18 cellular contexts compared by ENCODE assay signal in genomic region chr19:1150333-1151036, GRCh38. TPM values are rescaled to one million over a fixed set of nuclear protein-coding genes. Genes with fewer than 3 reads are reported as not detected.
DNase-seq lines count a peak whose midpoint lies in the region; ATAC-seq, FAIRE-seq and TF ChIP-seq lines count a peak whose summit lies in the region.
"Had no signal": no experiment of that assay in that cellular context is flagged by ENCODE, and none has a peak within 500 bp of the region (broad histone marks: within the 10 kb centered on the region; RNA-seq: fewer than 3 reads in every experiment).

No MANE protein-coding gene starts in this region.

- no peak overlapping the region for H3K9ac ChIP-seq in HepG2 (ENCODE audit: insufficient read depth, low read depth, low read length)
- peak overlapping the region in 1 of 5 donors; percentile 52 for H3K9ac ChIP-seq in subcutaneous abdominal adipose tissue (ENCODE audit: low read length in 5 of 5)

- BruUV-seq in HepG2 (replicated peaks; lab: Mats Ljungman, UMichigan): no TSS peak

- no peaks in the 10 kb centered on the region for H3K9me3 Mint-ChIP-seq in stimulated activated naive CD8-positive, alpha-beta T cell treated with anti-CD3 and anti-CD28 coated beads, Interleukin-15, amount 100 ng/mL, for 72 hours
- H3K9me3 Mint-ChIP-seq in activated T-helper 1 cell treated with anti-CD3 and anti-CD28 coated beads, Interleukin-12 subunit alpha, Interleukin-12 subunit beta, Interleukin-2, Interleukin-4 antibody, amounts not matched to agents 30 ng/mL and 10 ng/mL and 1 ng/mL, durations not matched to agents 14 hours and 24 hours and 36 hours: no peaks in the 10 kb centered on the region

- POLR2A ChIA-PET in HepG2 (lab: Yijun Ruan, JAX): no interaction called here

- TF ChIP-seq CTCF in HepG2 (CRISPR knock-in tag; IDR thresholded peaks at IDR 0.05): no peak

- H4K20me1 ChIP-seq in HepG2 (ENCODE audit: insufficient read depth, low read length): peaks cover 3% of the 10 kb centered on the region; the same call in 1 of the 2 replicates

- intact Hi-C loops in HepG2 (cut with micrococcal nuclease; ENCODE audit: unreplicated experiment): no loop called here
- intact Hi-C loops in activated T-helper 1 cell treated with anti-CD3 and anti-CD28 coated beads, Interleukin-12 subunit alpha, Interleukin-12 subunit beta, Interleukin-2, Interleukin-4 antibody, amounts not matched to agents 30 ng/mL and 10 ng/mL and 1 ng/mL, durations not matched to agents 14 hours and 24 hours and 36 hours (cut with micrococcal nuclease): no loop called here

- DNase-seq in stimulated activated naive CD8-positive, alpha-beta T cell treated with anti-CD3 and anti-CD28 coated beads, Interleukin-15, amount 100 ng/mL, for 72 hours: no peak
- DNase-seq in stimulated activated naive CD8-positive, alpha-beta T cell treated with anti-CD3 and anti-CD28 coated beads, Interleukin-15, Interleukin-2, amounts not matched to agents 100 U/mL and 50 U/mL, for 24 hours: no peak
- no peak for DNase-seq in HepG2 (ENCODE audit: low spot score)
- DNase-seq in SIG-M5 treated with dmso at 0.1 percent for 504 hours (lab: John Stamatoyannopoulos, UW; ENCODE audit: unreplicated experiment): no peak
- DNase-seq in activated naive CD4-positive, alpha-beta T cell (lab: John Stamatoyannopoulos, UW): no peak
- DNase-seq in epidermal melanocyte (ENCODE audit: insufficient read length, low spot score): no peak
- no peak for DNase-seq in activated T-helper 1 cell treated with anti-CD3 and anti-CD28 coated beads, Interleukin-12 subunit alpha, Interleukin-12 subunit beta, Interleukin-2, Interleukin-4 antibody, amounts not matched to agents 30 ng/mL and 10 ng/mL and 1 ng/mL, durations not matched to agents 14 hours and 24 hours and 36 hours (ENCODE audit: low spot score)
- DNase-seq: DMS79, GM23248, KG1, NCI-H1048, NCI-H146, NCI-H226, NCI-H526 treated with DMSO at 0.1 percent for 48 hours had no signal

- no peak overlapping the region for H3K27ac ChIP-seq in HepG2 (ENCODE audit: extremely low read length, insufficient read depth, low read length)
- H3K27ac ChIP-seq in subcutaneous abdominal adipose tissue (ENCODE audit: low read depth, low read length): peak overlapping the region; percentile 76
- H3K27ac ChIP-seq: GM23248, HL-60 had no signal

- no peak overlapping the region for H3K4me3 Mint-ChIP-seq in stimulated activated naive CD8-positive, alpha-beta T cell treated with anti-CD3 and anti-CD28 coated beads, Interleukin-15, amount 100 ng/mL, for 72 hours
- H3K4me3 Mint-ChIP-seq in activated T-helper 1 cell treated with anti-CD3 and anti-CD28 coated beads, Interleukin-12 subunit alpha, Interleukin-12 subunit beta, Interleukin-2, Interleukin-4 antibody, amounts not matched to agents 30 ng/mL and 10 ng/mL and 1 ng/mL, durations not matched to agents 14 hours and 24 hours and 36 hours: no peak overlapping the region

- no peak for TF ChIP-seq RAD21 in HepG2 (CRISPR knock-in tag; IDR thresholded peaks at IDR 0.05)

- H3K4me3 ChIP-seq in HepG2 (replicated peaks in 1 of 3; ENCODE audit: insufficient read depth in 1 of 3, low read depth in 2 of 3, low read length in 3 of 3): no peak overlapping the region
- peak overlapping the region in 2 of 5 donors; percentile 17 to 22 for H3K4me3 ChIP-seq in subcutaneous abdominal adipose tissue (ENCODE audit: low read depth in 1 of 5, low read length in 5 of 5)
- H3K4me3 ChIP-seq: GM23248 had no signal

- WGBS in HepG2 (ENCODE audit: low lambda C conversion rate): 95% methylated on average over 6 of the region's 33 CpGs

- peaks cover 8% of the 10 kb centered on the region for H3K4me1 Mint-ChIP-seq in stimulated activated naive CD8-positive, alpha-beta T cell treated with anti-CD3 and anti-CD28 coated beads, Interleukin-15, amount 100 ng/mL, for 72 hours
- no peaks in the 10 kb centered on the region for H3K4me1 Mint-ChIP-seq in activated T-helper 1 cell treated with anti-CD3 and anti-CD28 coated beads, Interleukin-12 subunit alpha, Interleukin-12 subunit beta, Interleukin-2, Interleukin-4 antibody, amounts not matched to agents 30 ng/mL and 10 ng/mL and 1 ng/mL, durations not matched to agents 14 hours and 24 hours and 36 hours (ENCODE audit: low read depth)

- ATAC-seq in stimulated activated naive CD8-positive, alpha-beta T cell treated with anti-CD3 and anti-CD28 coated beads, Interleukin-15, amount 100 ng/mL, for 72 hours: peak; percentile 4
- no peak for ATAC-seq in stimulated activated naive CD8-positive, alpha-beta T cell treated with anti-CD3 and anti-CD28 coated beads, Interleukin-15, Interleukin-2, amounts not matched to agents 100 U/mL and 50 U/mL, for 24 hours
- ATAC-seq in HepG2: no peak

- H3K4me2 ChIP-seq in HepG2 (ENCODE audit: low read depth, low read length): no peak overlapping the region

- peaks cover 6% of the 10 kb centered on the region for H3K79me2 ChIP-seq in HepG2 (ENCODE audit: insufficient read depth, low read length)

- in situ Hi-C loops in HepG2 (cut with HindIII; ENCODE audit: extremely low pct_ligation_motif_present, low pct_unique_long_range_greater_than_20kb): loop anchor here (5.0 kb wide), 1 partner anchor 33 kb away; no protein-coding TSS in a partner anchor

- no peaks in the 10 kb centered on the region for H3K9me3 ChIP-seq in HepG2 (ENCODE audit: low read length)
- no peaks in the 10 kb centered on the region for H3K9me3 ChIP-seq in subcutaneous abdominal adipose tissue (ENCODE audit: control insufficient read depth in 5 of 5, low read length in 5 of 5)

- H2AFZ ChIP-seq in HepG2 (ENCODE audit: low read length): no peak overlapping the region
- H2AFZ ChIP-seq: GM23248 had no signal

- no peaks in the 10 kb centered on the region for H3K27me3 Mint-ChIP-seq in stimulated activated naive CD8-positive, alpha-beta T cell treated with anti-CD3 and anti-CD28 coated beads, Interleukin-15, amount 100 ng/mL, for 72 hours
- H3K27me3 Mint-ChIP-seq in activated T-helper 1 cell treated with anti-CD3 and anti-CD28 coated beads, Interleukin-12 subunit alpha, Interleukin-12 subunit beta, Interleukin-2, Interleukin-4 antibody, amounts not matched to agents 30 ng/mL and 10 ng/mL and 1 ng/mL, durations not matched to agents 14 hours and 24 hours and 36 hours (ENCODE audit: insufficient read depth): no peaks in the 10 kb centered on the region

- H3K36me3 Mint-ChIP-seq in activated T-helper 1 cell treated with anti-CD3 and anti-CD28 coated beads, Interleukin-12 subunit alpha, Interleukin-12 subunit beta, Interleukin-2, Interleukin-4 antibody, amounts not matched to agents 30 ng/mL and 10 ng/mL and 1 ng/mL, durations not matched to agents 14 hours and 24 hours and 36 hours (ENCODE audit: low read depth): peaks cover 8% of the 10 kb centered on the region

- CTCF ChIA-PET in HepG2 (lab: Yijun Ruan, JAX; ENCODE audit: low intra/inter-chr PET ratio, low total read pairs): no interaction called here

- no peak for TF ChIP-seq EP300 in HepG2 (IDR thresholded peaks at IDR 0.05; ENCODE audit: low read depth in 2 of 2, low read length in 2 of 2)
- no peak for TF ChIP-seq EP300 in HepG2 (CRISPR knock-in tag; IDR thresholded peaks at IDR 0.05; ENCODE audit: borderline replicate concordance)

- no peaks in the 10 kb centered on the region; a peak in 1 of 5 replicates for H3K27me3 ChIP-seq in HepG2 (ENCODE audit: control insufficient read depth in 1 of 2, insufficient read depth in 2 of 2, low read length in 2 of 2)
- H3K27me3 ChIP-seq in subcutaneous abdominal adipose tissue (ENCODE audit: control insufficient read depth in 5 of 5, insufficient read depth in 4 of 5, low read length in 5 of 5): no peaks in the 10 kb centered on the region

- no peak overlapping the region for H3K27ac Mint-ChIP-seq in stimulated activated naive CD8-positive, alpha-beta T cell treated with anti-CD3 and anti-CD28 coated beads, Interleukin-15, amount 100 ng/mL, for 72 hours
- no peak overlapping the region for H3K27ac Mint-ChIP-seq in activated T-helper 1 cell treated with anti-CD3 and anti-CD28 coated beads, Interleukin-12 subunit alpha, Interleukin-12 subunit beta, Interleukin-2, Interleukin-4 antibody, amounts not matched to agents 30 ng/mL and 10 ng/mL and 1 ng/mL, durations not matched to agents 14 hours and 24 hours and 36 hours

- FAIRE-seq in HepG2 (lab: Jason Lieb, UNC): no peak
- FAIRE-seq: A204.1, GM12891 had no signal

- TF ChIP-seq POLR2A in HepG2 (IDR thresholded peaks at IDR 0.05; ENCODE audit: insufficient read depth in 1 of 2, low read depth in 2 of 2, low read length in 2 of 2): no peak

- H3K4me1 ChIP-seq in HepG2 (ENCODE audit: insufficient read depth, low read length): peaks cover 11% of the 10 kb centered on the region
- H3K4me1 ChIP-seq in subcutaneous abdominal adipose tissue (ENCODE audit: control insufficient read depth in 5 of 5, insufficient read depth in 5 of 5, low read length in 5 of 5): peaks cover 5 to 52% (median 49%) of the 10 kb centered on the region in 5 donors

- H3K36me3 ChIP-seq in HepG2 (replicated peaks in 1 of 2; ENCODE audit: control insufficient read depth in 1 of 2, insufficient read depth in 2 of 2, low read length in 2 of 2) (peaks cover 10 to 14% of the 10 kb centered on the region in 2 experiments; a peak in 4 of 5 replicates), subcutaneous abdominal adipose tissue (ENCODE audit: control insufficient read depth in 5 of 5, insufficient read depth in 5 of 5, low read length in 5 of 5) (peaks cover 0 to 46% (median 20%) of the 10 kb centered on the region in 5 donors)

RNA-seq across cellular contexts. Expression of gene SBNO2, which starts 23.6 kb away (rescaled TPM):
- total RNA-seq in HepG2 (2016; rRNA removed; fragmentation: Illumina TruSeq; extraction: Trizol): 5.8 and 10.4 TPM in 2 replicates
- total RNA-seq in HepG2 (2016; cell fraction: cytosol; rRNA removed; fragmentation: Illumina TruSeq; extraction: Trizol; ENCODE audit: low read depth): 3.3 and 3.8 TPM in 2 replicates
- 6.5 and 12.4 TPM in 2 replicates for total RNA-seq in HepG2 (2016; cell fraction: insoluble cytoplasmic fraction; rRNA removed; fragmentation: Illumina TruSeq; extraction: Trizol)
- 7.7 and 8.1 TPM in 2 replicates for total RNA-seq in HepG2 (2016; cell fraction: membrane; rRNA removed; fragmentation: Illumina TruSeq; extraction: Trizol)
- 10.4 and 12.1 TPM in 2 replicates for total RNA-seq in HepG2 (2016; cell fraction: nucleus; rRNA removed; fragmentation: Illumina TruSeq; extraction: Trizol)
- 8.6 and 10.8 TPM in 2 replicates for polyA plus RNA-seq in HepG2 (2011; rRNA removed)
- 4.1 and 8.0 TPM in 2 replicates for polyA plus RNA-seq in HepG2 (2011; cell fraction: cytosol; rRNA removed)
- 53.6 and 82.3 TPM in 2 replicates for polyA plus RNA-seq in HepG2 (2011; cell fraction: nucleus; rRNA removed)
- 10.8 and 11.3 TPM in 2 replicates for polyA plus RNA-seq in HepG2 (2012)
- polyA plus RNA-seq in HepG2 (2016; cell fraction: cytosol; fragmentation: Illumina TruSeq; extraction: Trizol; ENCODE audit: low read depth): 1.0 and 1.1 TPM in 2 replicates
- polyA plus RNA-seq in HepG2 (2016; cell fraction: insoluble cytoplasmic fraction; fragmentation: Illumina TruSeq; extraction: Trizol; ENCODE audit: low read depth): 6.7 and 7.7 TPM in 2 replicates
- polyA plus RNA-seq in HepG2 (2016; cell fraction: membrane; fragmentation: Illumina TruSeq; extraction: Trizol; ENCODE audit: low read depth): 2.8 and 3.4 TPM in 2 replicates
- 33.1 and 36.3 TPM in 2 replicates for polyA plus RNA-seq in HepG2 (2016; cell fraction: nucleus; fragmentation: Illumina TruSeq; extraction: Trizol; ENCODE audit: insufficient read depth, low read depth)
- polyA minus RNA-seq in HepG2 (2011; rRNA and poly(A)+ RNA removed; ENCODE audit: low replicate concordance): 21.5 and 30.2 TPM in 2 replicates
- polyA minus RNA-seq in HepG2 (2011; cell fraction: cytosol; rRNA and poly(A)+ RNA removed): 9.8 and 12.0 TPM in 2 replicates
- polyA minus RNA-seq in HepG2 (2011; cell fraction: nucleus; rRNA and poly(A)+ RNA removed): 13.0 and 13.4 TPM in 2 replicates
- 95.5 and 96.9 TPM in 2 replicates for total RNA-seq in activated T-helper 1 cell treated with anti-CD3 and anti-CD28 coated beads, Interleukin-12 subunit alpha, Interleukin-12 subunit beta, Interleukin-2, Interleukin-4 antibody, amounts not matched to agents 30 ng/mL and 10 ng/mL and 1 ng/mL, durations not matched to agents 14 hours and 24 hours and 36 hours

RNA-seq across cellular contexts. Expression of gene GPX4, which starts 46.7 kb away (rescaled TPM):
- 426 and 535 TPM in 2 replicates for total RNA-seq in HepG2 (2016; rRNA removed; fragmentation: Illumina TruSeq; extraction: Trizol)
- 2,785 and 3,522 TPM in 2 replicates for total RNA-seq in HepG2 (2016; cell fraction: cytosol; rRNA removed; fragmentation: Illumina TruSeq; extraction: Trizol; ENCODE audit: low read depth)
- total RNA-seq in HepG2 (2016; cell fraction: insoluble cytoplasmic fraction; rRNA removed; fragmentation: Illumina TruSeq; extraction: Trizol): 340 and 561 TPM in 2 replicates
- total RNA-seq in HepG2 (2016; cell fraction: membrane; rRNA removed; fragmentation: Illumina TruSeq; extraction: Trizol): 1,902 and 2,313 TPM in 2 replicates
- total RNA-seq in HepG2 (2016; cell fraction: nucleus; rRNA removed; fragmentation: Illumina TruSeq; extraction: Trizol): 168 and 177 TPM in 2 replicates
- 613 and 728 TPM in 2 replicates for polyA plus RNA-seq in HepG2 (2011; rRNA removed)
- 837 and 1,257 TPM in 2 replicates for polyA plus RNA-seq in HepG2 (2011; cell fraction: cytosol; rRNA removed)
- polyA plus RNA-seq in HepG2 (2011; cell fraction: nucleus; rRNA removed): 557 and 562 TPM in 2 replicates
- 539 and 705 TPM in 2 replicates for polyA plus RNA-seq in HepG2 (2012)
- polyA plus RNA-seq in HepG2 (2016; cell fraction: cytosol; fragmentation: Illumina TruSeq; extraction: Trizol; ENCODE audit: low read depth): 3,701 and 4,930 TPM in 2 replicates
- polyA plus RNA-seq in HepG2 (2016; cell fraction: insoluble cytoplasmic fraction; fragmentation: Illumina TruSeq; extraction: Trizol; ENCODE audit: low read depth): 454 and 583 TPM in 2 replicates
- polyA plus RNA-seq in HepG2 (2016; cell fraction: membrane; fragmentation: Illumina TruSeq; extraction: Trizol; ENCODE audit: low read depth): 2,313 and 2,706 TPM in 2 replicates
- 387 and 420 TPM in 2 replicates for polyA plus RNA-seq in HepG2 (2016; cell fraction: nucleus; fragmentation: Illumina TruSeq; extraction: Trizol; ENCODE audit: insufficient read depth, low read depth)
- polyA minus RNA-seq in HepG2 (2011; rRNA and poly(A)+ RNA removed; ENCODE audit: low replicate concordance): 195 and 435 TPM in 2 replicates
- 211 and 241 TPM in 2 replicates for polyA minus RNA-seq in HepG2 (2011; cell fraction: cytosol; rRNA and poly(A)+ RNA removed)
- polyA minus RNA-seq in HepG2 (2011; cell fraction: nucleus; rRNA and poly(A)+ RNA removed): 51.6 and 73.4 TPM in 2 replicates
- total RNA-seq in activated T-helper 1 cell treated with anti-CD3 and anti-CD28 coated beads, Interleukin-12 subunit alpha, Interleukin-12 subunit beta, Interleukin-2, Interleukin-4 antibody, amounts not matched to agents 30 ng/mL and 10 ng/mL and 1 ng/mL, durations not matched to agents 14 hours and 24 hours and 36 hours: 236 and 241 TPM in 2 replicates

RNA-seq across cellular contexts. Expression of gene STK11, which starts 55.1 kb away (rescaled TPM):
- 28.4 and 43.6 TPM in 2 replicates for total RNA-seq in HepG2 (2016; rRNA removed; fragmentation: Illumina TruSeq; extraction: Trizol)
- 18.3 and 20.2 TPM in 2 replicates for total RNA-seq in HepG2 (2016; cell fraction: cytosol; rRNA removed; fragmentation: Illumina TruSeq; extraction: Trizol; ENCODE audit: low read depth)
- total RNA-seq in HepG2 (2016; cell fraction: insoluble cytoplasmic fraction; rRNA removed; fragmentation: Illumina TruSeq; extraction: Trizol): 23.3 and 42.4 TPM in 2 replicates
- total RNA-seq in HepG2 (2016; cell fraction: membrane; rRNA removed; fragmentation: Illumina TruSeq; extraction: Trizol): 47.5 and 49.4 TPM in 2 replicates
- total RNA-seq in HepG2 (2016; cell fraction: nucleus; rRNA removed; fragmentation: Illumina TruSeq; extraction: Trizol): 33.1 and 35.0 TPM in 2 replicates
- polyA plus RNA-seq in HepG2 (2011; rRNA removed): 27.5 and 40.8 TPM in 2 replicates
- 31.3 and 45.7 TPM in 2 replicates for polyA plus RNA-seq in HepG2 (2011; cell fraction: cytosol; rRNA removed)
- 143 and 178 TPM in 2 replicates for polyA plus RNA-seq in HepG2 (2011; cell fraction: nucleus; rRNA removed)
- polyA plus RNA-seq in HepG2 (2012): 38.3 and 41.3 TPM in 2 replicates
- polyA plus RNA-seq in HepG2 (2016; cell fraction: cytosol; fragmentation: Illumina TruSeq; extraction: Trizol; ENCODE audit: low read depth): 12.4 and 14.0 TPM in 2 replicates
- 24.8 and 28.5 TPM in 2 replicates for polyA plus RNA-seq in HepG2 (2016; cell fraction: insoluble cytoplasmic fraction; fragmentation: Illumina TruSeq; extraction: Trizol; ENCODE audit: low read depth)
- polyA plus RNA-seq in HepG2 (2016; cell fraction: membrane; fragmentation: Illumina TruSeq; extraction: Trizol; ENCODE audit: low read depth): 31.5 and 34.3 TPM in 2 replicates
- 76.9 and 78.9 TPM in 2 replicates for polyA plus RNA-seq in HepG2 (2016; cell fraction: nucleus; fragmentation: Illumina TruSeq; extraction: Trizol; ENCODE audit: insufficient read depth, low read depth)
- 2.2 and 54.9 TPM in 2 replicates for polyA minus RNA-seq in HepG2 (2011; rRNA and poly(A)+ RNA removed; ENCODE audit: low replicate concordance)
- polyA minus RNA-seq in HepG2 (2011; cell fraction: cytosol; rRNA and poly(A)+ RNA removed): 24.1 and 27.3 TPM in 2 replicates
- polyA minus RNA-seq in HepG2 (2011; cell fraction: nucleus; rRNA and poly(A)+ RNA removed): 21.8 and 30.2 TPM in 2 replicates
- 69.6 and 71.3 TPM in 2 replicates for total RNA-seq in activated T-helper 1 cell treated with anti-CD3 and anti-CD28 coated beads, Interleukin-12 subunit alpha, Interleukin-12 subunit beta, Interleukin-2, Interleukin-4 antibody, amounts not matched to agents 30 ng/mL and 10 ng/mL and 1 ng/mL, durations not matched to agents 14 hours and 24 hours and 36 hours

RNA-seq across cellular contexts. Expression of gene POLR2E, which starts 55.3 kb away (rescaled TPM):
- 140 TPM in 2 replicates for total RNA-seq in HepG2 (2016; rRNA removed; fragmentation: Illumina TruSeq; extraction: Trizol)
- total RNA-seq in HepG2 (2016; cell fraction: cytosol; rRNA removed; fragmentation: Illumina TruSeq; extraction: Trizol; ENCODE audit: low read depth): 43.4 and 44.8 TPM in 2 replicates
- total RNA-seq in HepG2 (2016; cell fraction: insoluble cytoplasmic fraction; rRNA removed; fragmentation: Illumina TruSeq; extraction: Trizol): 135 and 141 TPM in 2 replicates
- total RNA-seq in HepG2 (2016; cell fraction: membrane; rRNA removed; fragmentation: Illumina TruSeq; extraction: Trizol): 89.0 and 92.5 TPM in 2 replicates
- total RNA-seq in HepG2 (2016; cell fraction: nucleus; rRNA removed; fragmentation: Illumina TruSeq; extraction: Trizol): 54.0 and 55.3 TPM in 2 replicates
- 272 and 305 TPM in 2 replicates for polyA plus RNA-seq in HepG2 (2011; rRNA removed)
- 222 and 337 TPM in 2 replicates for polyA plus RNA-seq in HepG2 (2011; cell fraction: cytosol; rRNA removed)
- polyA plus RNA-seq in HepG2 (2011; cell fraction: nucleus; rRNA removed): 150 and 188 TPM in 2 replicates
- polyA plus RNA-seq in HepG2 (2012): 201 and 222 TPM in 2 replicates
- polyA plus RNA-seq in HepG2 (2016; cell fraction: cytosol; fragmentation: Illumina TruSeq; extraction: Trizol; ENCODE audit: low read depth): 94.9 and 102 TPM in 2 replicates
- 246 and 282 TPM in 2 replicates for polyA plus RNA-seq in HepG2 (2016; cell fraction: insoluble cytoplasmic fraction; fragmentation: Illumina TruSeq; extraction: Trizol; ENCODE audit: low read depth)
- 145 and 159 TPM in 2 replicates for polyA plus RNA-seq in HepG2 (2016; cell fraction: membrane; fragmentation: Illumina TruSeq; extraction: Trizol; ENCODE audit: low read depth)
- polyA plus RNA-seq in HepG2 (2016; cell fraction: nucleus; fragmentation: Illumina TruSeq; extraction: Trizol; ENCODE audit: insufficient read depth, low read depth): 179 TPM in 2 replicates
- 343 and 389 TPM in 2 replicates for polyA minus RNA-seq in HepG2 (2011; rRNA and poly(A)+ RNA removed; ENCODE audit: low replicate concordance)
- polyA minus RNA-seq in HepG2 (2011; cell fraction: cytosol; rRNA and poly(A)+ RNA removed): 104 and 129 TPM in 2 replicates
- polyA minus RNA-seq in HepG2 (2011; cell fraction: nucleus; rRNA and poly(A)+ RNA removed): 39.5 and 42.0 TPM in 2 replicates
- total RNA-seq in activated T-helper 1 cell treated with anti-CD3 and anti-CD28 coated beads, Interleukin-12 subunit alpha, Interleukin-12 subunit beta, Interleukin-2, Interleukin-4 antibody, amounts not matched to agents 30 ng/mL and 10 ng/mL and 1 ng/mL, durations not matched to agents 14 hours and 24 hours and 36 hours: 265 and 282 TPM in 2 replicates
